In the genomic region with DNA sequence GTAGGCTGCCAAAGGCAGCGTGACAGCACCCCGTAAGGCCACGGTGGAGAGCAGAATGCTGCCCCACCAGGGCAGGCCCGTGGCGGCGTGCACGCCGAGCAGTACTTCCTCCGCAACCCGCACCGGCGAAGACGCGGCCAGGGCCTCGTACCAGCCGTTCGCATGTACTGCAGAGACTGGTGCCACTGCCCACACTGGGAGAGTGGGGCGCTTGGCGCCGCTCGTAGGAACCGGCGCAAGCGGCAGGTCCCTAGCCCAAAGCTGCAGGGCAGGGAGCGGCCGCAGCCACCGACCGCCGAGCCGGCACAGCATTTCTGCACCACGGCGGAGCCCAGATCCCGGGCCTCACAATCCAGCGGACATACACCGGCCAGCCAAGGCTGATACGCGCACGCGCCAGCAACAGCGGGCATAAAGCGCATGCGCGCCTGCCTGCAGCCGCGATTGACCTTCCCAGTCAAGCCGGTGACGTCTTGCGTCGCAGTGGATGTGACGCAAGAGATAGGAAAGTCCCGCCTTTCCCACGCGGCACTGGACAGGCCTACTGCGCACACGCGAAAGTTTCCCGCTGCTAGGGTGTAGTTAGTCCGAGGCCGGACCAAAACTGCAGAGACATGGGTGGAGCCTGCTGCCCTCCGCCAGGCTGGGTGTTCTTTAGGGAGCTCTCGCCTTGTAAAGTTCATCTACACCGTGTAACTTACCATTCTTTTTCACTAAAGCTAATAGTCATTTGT, we compare ENCODE assay signal across 8 cellular contexts. TPM values are rescaled to one million over a fixed set of nuclear protein-coding genes. Genes with fewer than 3 reads are reported as not detected.
DNase-seq lines count a peak whose midpoint lies in the region; ATAC-seq, FAIRE-seq and TF ChIP-seq lines count a peak whose summit lies in the region.

A gene with protein sequence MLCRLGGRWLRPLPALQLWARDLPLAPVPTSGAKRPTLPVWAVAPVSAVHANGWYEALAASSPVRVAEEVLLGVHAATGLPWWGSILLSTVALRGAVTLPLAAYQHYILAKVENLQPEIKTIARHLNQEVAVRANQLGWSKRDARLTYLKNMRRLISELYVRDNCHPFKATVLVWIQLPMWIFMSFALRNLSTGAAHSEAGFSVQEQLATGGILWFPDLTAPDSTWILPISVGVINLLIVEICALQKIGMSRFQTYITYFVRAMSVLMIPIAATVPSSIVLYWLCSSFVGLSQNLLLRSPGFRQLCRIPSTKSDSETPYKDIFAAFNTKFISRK (minus strand): TSS at position 379 of the 734 bp plus-strand sequence. CDS start 67 bp downstream, at position 312.

- intact Hi-C loops in right cardiac atrium (cut with DNase I) = loop anchor here in 3 of 4 donors (5.0 kb wide), 2 partner anchors 188 to 193 kb away; partner anchors contain the start of gene ANKRD17 (in 2 of the 3)
- intact Hi-C loops in uterus (cut with DNase I; ENCODE audit: low total_unique reads) = loop anchor here (5.0 kb wide), 1 partner anchor 188 kb away; the partner anchor contains the start of gene ANKRD17

- TF ChIP-seq POLR2A in GM18505 (IDR thresholded peaks at IDR 0.05; ENCODE audit: borderline replicate concordance, extremely low read depth, insufficient read depth, insufficient read length) (peak; percentile 98), uterus (IDR thresholded peaks at IDR 0.05) (peak; percentile 92 to 93)

- no peaks in the 10 kb centered on the region for H4K20me1 ChIP-seq in astrocyte (ENCODE audit: insufficient read depth, low read length)

- FAIRE-seq in astrocyte (lab: Jason Lieb, UNC) = peak; percentile 87

- H3K27me3 ChIP-seq in astrocyte (ENCODE audit: insufficient read depth, low read length) (no peaks in the 10 kb centered on the region), right cardiac atrium (ENCODE audit: control insufficient read depth, insufficient read depth) (no peaks in the 10 kb centered on the region), uterus (no peaks in the 10 kb centered on the region)

- peak within 1 kb of the TSS; percentile 81 for H3K4me3 Mint-ChIP-seq in astrocyte (ENCODE audit: unreplicated experiment)

- H2AFZ ChIP-seq in astrocyte (ENCODE audit: low read depth, low read length) = peak within 1 kb of the TSS; percentile 74

- H3K36me3 ChIP-seq in astrocyte (ENCODE audit: insufficient read depth, low read length) (peaks cover 12% of the 10 kb centered on the region), uterus (no peaks in the 10 kb centered on the region)

- H3K27me3 Mint-ChIP-seq in astrocyte (ENCODE audit: low read depth, unreplicated experiment) = no peaks in the 10 kb centered on the region

- peak; percentile 88 for ATAC-seq in GM18505 (IDR thresholded peaks at IDR 0.05; ENCODE audit: unreplicated experiment)
- peak; percentile 79 for ATAC-seq in HG02973 (IDR thresholded peaks at IDR 0.05; ENCODE audit: unreplicated experiment)
- peak; percentile 98 for ATAC-seq in right cardiac atrium

- peaks cover 6% of the 10 kb centered on the region for H3K4me1 Mint-ChIP-seq in astrocyte (ENCODE audit: low read depth, unreplicated experiment)

- H3K9ac ChIP-seq in astrocyte (ENCODE audit: low read length) = peak within 1 kb of the TSS; percentile 92

- whole genome bisulfite sequencing in right cardiac atrium = under 1% methylated on average over 62 of the region's 62 CpGs

- no peaks in the 10 kb centered on the region for H3K9me3 Mint-ChIP-seq in astrocyte (ENCODE audit: unreplicated experiment)

- peak within 1 kb of the TSS; percentile 93 for H3K4me2 ChIP-seq in astrocyte (ENCODE audit: low read length)

- peak within 1 kb of the TSS; percentile 87 for H3K27ac ChIP-seq in astrocyte (ENCODE audit: low read depth, low read length)
- peak within 1 kb of the TSS; percentile 98 for H3K27ac ChIP-seq in right cardiac atrium (ENCODE audit: low read length)
- peak within 1 kb of the TSS; percentile 90 to 94 for H3K27ac ChIP-seq in uterus

- peak within 1 kb of the TSS; percentile 82 for H3K27ac Mint-ChIP-seq in astrocyte (ENCODE audit: unreplicated experiment)

- peak; percentile 95 for DNase-seq in NCI-H2029 (lab: John Stamatoyannopoulos, UW)
- peak; percentile 91 for DNase-seq in T-helper 22 cell (ENCODE audit: low read depth)
- DNase-seq in astrocyte (ENCODE audit: low read depth) = peak; percentile 96
- peak; percentile 98 to 99 (median 99) for DNase-seq in right cardiac atrium
- DNase-seq in pulmonary artery endothelial cell (ENCODE audit: low read depth, low spot score) = peak; percentile 92
- DNase-seq in uterus = peak; percentile 98 to 99

- H3K4me3 ChIP-seq in astrocyte (ENCODE audit: insufficient read depth, low read depth, low read length) (peak within 1 kb of the TSS; percentile 89), right cardiac atrium (ENCODE audit: low read length) (peak within 1 kb of the TSS; percentile 83), uterus (peak within 1 kb of the TSS; percentile 81 to 89)

- TF ChIP-seq CTCF in astrocyte (IDR thresholded peaks at IDR 0.05; ENCODE audit: insufficient read depth, low read depth, low read length) (no peak), uterus (IDR thresholded peaks at IDR 0.05) (peak in 1 of 4 experiments; percentile 25)

- H3K79me2 ChIP-seq in astrocyte (ENCODE audit: insufficient read depth, low read length) = peaks cover 28% of the 10 kb centered on the region

- H3K4me1 ChIP-seq in astrocyte (ENCODE audit: insufficient read depth, low read length) = peaks cover 12% of the 10 kb centered on the region
- H3K4me1 ChIP-seq in right cardiac atrium (ENCODE audit: control insufficient read depth, insufficient read depth, low read length) = no peaks in the 10 kb centered on the region
- H3K4me1 ChIP-seq in uterus = no peaks in the 10 kb centered on the region

- H3K9me3 ChIP-seq in astrocyte (ENCODE audit: insufficient read depth, low read depth, low read length) (no peaks in the 10 kb centered on the region), right cardiac atrium (ENCODE audit: control insufficient read depth, low read length) (no peaks in the 10 kb centered on the region), uterus (no peaks in the 10 kb centered on the region)

- H3K36me3 Mint-ChIP-seq in astrocyte (ENCODE audit: low read depth, unreplicated experiment) = no peaks in the 10 kb centered on the region

RNA-seq across cellular contexts. Expression of the gene that starts here (rescaled TPM):
- total RNA-seq in astrocyte (9.3 and 10.8 TPM in 2 replicates), right cardiac atrium (10 to 100 TPM; 14.6 to 16.0 (median 15.7) TPM), pulmonary artery endothelial cell (25.2 and 32.5 TPM in 2 replicates), uterus (10 to 100 TPM in 3 of 4 donors, 1 to 10 TPM in 1; 5.6 to 33.5 (median 16.0) TPM)
- 17.7 TPM for polyA plus RNA-seq in right cardiac atrium

Comparison
In these comparisons a context has a peak if more than half of its experiments do, and no peak if none do; other contexts are left out.
1. Peak in every context shown above with its lines: DNase-seq, ATAC-seq, H3K4me3 ChIP-seq and H3K27ac ChIP-seq.